Comparison of ENCODE assay signal across 13 cellular contexts in genomic region chr1:64920936-64921589, GRCh38. TPM values are rescaled to one million over a fixed set of nuclear protein-coding genes. Genes with fewer than 3 reads are reported as not detected.
DNase-seq lines count a peak whose midpoint lies in the region; ATAC-seq, FAIRE-seq and TF ChIP-seq lines count a peak whose summit lies in the region.
"Had no signal": no experiment of that assay in that cellular context is flagged by ENCODE, and none has a peak within 500 bp of the region (broad histone marks: within the 10 kb centered on the region; RNA-seq: fewer than 3 reads in every experiment).

No MANE protein-coding gene starts in this region.

- H2AFZ ChIP-seq in astrocyte (ENCODE audit: low read depth, low read length) = no peak overlapping the region

- POLR2A ChIA-PET in A549 (lab: Yijun Ruan, JAX) = interaction anchor here (1.8 kb wide), 1 partner anchor 44 kb away, joined by 5 read pairs; no protein-coding TSS in a partner anchor

- TF ChIP-seq RAD21 in A549 (conservative IDR thresholded peaks at IDR 0.05 in 1 of 2, IDR thresholded peaks at IDR 0.05 in 1 of 2) = no peak

- peak overlapping the region; percentile 51 for H3K27ac Mint-ChIP-seq in HFFc6
- H3K27ac Mint-ChIP-seq in astrocyte (ENCODE audit: unreplicated experiment) = no peak overlapping the region
- peak overlapping the region; percentile 83 to 96 (median 93) for H3K27ac Mint-ChIP-seq in immature natural killer cell
- H3K27ac Mint-ChIP-seq: activated naive CD4-positive, alpha-beta T cell treated with anti-CD3 and anti-CD28 coated beads, Interleukin-2, amount 10 ng/mL, durations not matched to agents 7 days and 5 days had no signal

- WGBS in A549 (ENCODE audit: missing lambda C conversion rate) = 30% methylated on average over 3 of the region's 3 CpGs

- no peak for ATAC-seq in A549
- ATAC-seq in HG02623 (IDR thresholded peaks at IDR 0.05; ENCODE audit: unreplicated experiment) = no peak
- no peak for ATAC-seq in HG03469 (IDR thresholded peaks at IDR 0.05; ENCODE audit: unreplicated experiment)

- no peaks in the 10 kb centered on the region for H3K27me3 ChIP-seq in astrocyte (ENCODE audit: insufficient read depth, low read length)
- H3K27me3 ChIP-seq: BLaER1 treated with 17β-estradiol and CSF1 and Interleukin-3, amounts not matched to agents 10 nM and 100 nM; upper lobe of left lung had no signal

- CTCF ChIA-PET in A549 (lab: Yijun Ruan, JAX) = interaction anchor here (2.0 kb wide), 1 partner anchor 18 kb away, joined by 4 read pairs; no protein-coding TSS in a partner anchor

- H3K9me3 ChIP-seq in A549 (no peaks in the 10 kb centered on the region), astrocyte (ENCODE audit: insufficient read depth, low read depth, low read length) (no peaks in the 10 kb centered on the region)
- H3K9me3 ChIP-seq: upper lobe of left lung had no signal

- peak overlapping the region; percentile 70 for H3K4me2 ChIP-seq in A549
- H3K4me2 ChIP-seq in astrocyte (ENCODE audit: low read length) = peak overlapping the region; percentile 56

- H3K27ac ChIP-seq in A549 (peak overlapping the region; percentile 75 to 90), astrocyte (ENCODE audit: low read depth, low read length) (peak overlapping the region; percentile 40)
- H3K27ac ChIP-seq: BLaER1 treated with 17β-estradiol and CSF1 and Interleukin-3, amounts not matched to agents 10 nM and 100 nM had no signal

- FAIRE-seq in A549 (lab: Jason Lieb, UNC) (no peak), astrocyte (lab: Jason Lieb, UNC) (no peak)

- no peaks in the 10 kb centered on the region for H3K27me3 Mint-ChIP-seq in HFFc6 (ENCODE audit: insufficient read depth)
- no peaks in the 10 kb centered on the region for H3K27me3 Mint-ChIP-seq in astrocyte (ENCODE audit: low read depth, unreplicated experiment)
- peaks cover 4 to 26% (median 10%) of the 10 kb centered on the region in 3 donors for H3K27me3 Mint-ChIP-seq in immature natural killer cell (ENCODE audit: low read depth in 3 of 3)
- H3K27me3 Mint-ChIP-seq: activated naive CD4-positive, alpha-beta T cell treated with anti-CD3 and anti-CD28 coated beads, Interleukin-2, amount 10 ng/mL, durations not matched to agents 7 days and 5 days had no signal

- TF ChIP-seq CTCF in A549 (IDR thresholded peaks at IDR 0.05) (no peak), HFFc6 (IDR thresholded peaks at IDR 0.05) (no peak), astrocyte (IDR thresholded peaks at IDR 0.05; ENCODE audit: insufficient read depth, low read depth, low read length) (no peak)

- H3K4me1 ChIP-seq in A549 (peaks cover 89% of the 10 kb centered on the region), astrocyte (ENCODE audit: insufficient read depth, low read length) (peaks cover 40% of the 10 kb centered on the region)

- H3K79me2 ChIP-seq in astrocyte (ENCODE audit: insufficient read depth, low read length) = peaks cover 88% of the 10 kb centered on the region

- no peaks in the 10 kb centered on the region for H3K36me3 ChIP-seq in astrocyte (ENCODE audit: insufficient read depth, low read length)
- H3K36me3 ChIP-seq: upper lobe of left lung had no signal

- no peak for TF ChIP-seq POLR2A in A549 (IDR thresholded peaks at IDR 0.05; ENCODE audit: low read length)

- TF ChIP-seq EP300 in A549 (IDR thresholded peaks at IDR 0.05) = no peak

- H3K4me3 Mint-ChIP-seq in HFFc6 (peak overlapping the region; percentile 16; the same call in 1 of the 2 replicates), astrocyte (ENCODE audit: unreplicated experiment) (no peak overlapping the region), immature natural killer cell (peak overlapping the region; percentile 74 to 87 (median 78))
- H3K4me3 Mint-ChIP-seq: activated naive CD4-positive, alpha-beta T cell treated with anti-CD3 and anti-CD28 coated beads, Interleukin-2, amount 10 ng/mL, durations not matched to agents 7 days and 5 days had no signal

- no peaks in the 10 kb centered on the region for H3K9me3 Mint-ChIP-seq in HFFc6
- H3K9me3 Mint-ChIP-seq in astrocyte (ENCODE audit: unreplicated experiment) = no peaks in the 10 kb centered on the region
- H3K9me3 Mint-ChIP-seq in immature natural killer cell = no peaks in the 10 kb centered on the region
- H3K9me3 Mint-ChIP-seq: activated naive CD4-positive, alpha-beta T cell treated with anti-CD3 and anti-CD28 coated beads, Interleukin-2, amount 10 ng/mL, durations not matched to agents 7 days and 5 days had no signal

- H4K20me1 ChIP-seq in astrocyte (ENCODE audit: insufficient read depth, low read length) = peaks cover 31% of the 10 kb centered on the region

- H3K4me3 ChIP-seq in A549 (no peak overlapping the region; the same call in 2 of the 3 replicates), astrocyte (ENCODE audit: insufficient read depth, low read depth, low read length) (no peak overlapping the region)
- H3K4me3 ChIP-seq: BLaER1 treated with 17β-estradiol and CSF1 and Interleukin-3, amounts not matched to agents 10 nM and 100 nM; upper lobe of left lung had no signal

- H3K9ac ChIP-seq in astrocyte (ENCODE audit: low read length) = peak overlapping the region; percentile 41
- H3K9ac ChIP-seq: BLaER1 treated with 17β-estradiol and CSF1 and Interleukin-3, amounts not matched to agents 10 nM and 100 nM had no signal

- H3K36me3 Mint-ChIP-seq in HFFc6 (ENCODE audit: low read depth) (no peaks in the 10 kb centered on the region), astrocyte (ENCODE audit: low read depth, unreplicated experiment) (no peaks in the 10 kb centered on the region), immature natural killer cell (peaks cover 0 to 3% (median 0%) of the 10 kb centered on the region in 3 donors)

- DNase-seq in A549 (ENCODE audit: low read depth in 1 of 2, low spot score in 1 of 2) (no peak), HFFc6 (no peak), astrocyte (ENCODE audit: low read depth) (peak; percentile 67), immature natural killer cell (no peak), 8988T (no peak), activated gamma-delta T cell treated with Interleukin-2 at 50 U/mL for 16 hours (no peak)
- DNase-seq: activated naive CD4-positive, alpha-beta T cell treated with anti-CD3 and anti-CD28 coated beads, Interleukin-2, amount 10 ng/mL, durations not matched to agents 7 days and 5 days; NCI-H1105 treated with DMSO at 0.1 percent for 48 hours; posterior cingulate gyrus; upper lobe of left lung had no signal

- peaks cover 74% of the 10 kb centered on the region for H3K4me1 Mint-ChIP-seq in HFFc6 (ENCODE audit: low read depth)
- H3K4me1 Mint-ChIP-seq in astrocyte (ENCODE audit: low read depth, unreplicated experiment) = peaks cover 34% of the 10 kb centered on the region
- peaks cover 97 to 100% of the 10 kb centered on the region in 2 donors for H3K4me1 Mint-ChIP-seq in immature natural killer cell

TF ChIP-seq in A549, 52 proteins besides CTCF, POLR2A, EP300 and RAD21:
- TF ChIP-seq HOXB5 (CRISPR knock-in tag; IDR thresholded peaks at IDR 0.05) = no peak
- TF ChIP-seq CHD4 (IDR thresholded peaks at IDR 0.05; ENCODE audit: borderline replicate concordance) = no peak
- no peak for TF ChIP-seq BCL3 (IDR thresholded peaks at IDR 0.05)
- no peak for TF ChIP-seq ZC3H11A (IDR thresholded peaks at IDR 0.05)
- TF ChIP-seq RCOR1 (IDR thresholded peaks at IDR 0.05; ENCODE audit: low read depth, low read length) = no peak
- no peak for TF ChIP-seq ZSCAN20 (CRISPR knock-in tag; IDR thresholded peaks at IDR 0.05)
- no peak for TF ChIP-seq ESRRA (IDR thresholded peaks at IDR 0.05; ENCODE audit: borderline replicate concordance, low read length)
- TF ChIP-seq ZFP36 (IDR thresholded peaks at IDR 0.05; ENCODE audit: borderline replicate concordance, partially characterized antibody) = no peak
- no peak for TF ChIP-seq CEBPB (IDR thresholded peaks at IDR 0.05)
- TF ChIP-seq SMC3 (IDR thresholded peaks at IDR 0.05) = no peak
- TF ChIP-seq FOSL2 (IDR thresholded peaks at IDR 0.05) = no peak
- peak; percentile 73 for TF ChIP-seq FOSL2 (CRISPR knock-in tag; IDR thresholded peaks at IDR 0.05)
- no peak for TF ChIP-seq RARB (CRISPR knock-in tag; IDR thresholded peaks at IDR 0.05)
- TF ChIP-seq GATA3 (IDR thresholded peaks at IDR 0.05; ENCODE audit: borderline replicate concordance) = peak; percentile 70; the same call in 1 of the 2 replicates

RNA-seq across cellular contexts. Expression of gene JAK1, which starts 45.3 kb away (rescaled TPM):
- polyA plus RNA-seq in A549 (2011; rRNA removed) (156 and 159 TPM in 2 replicates), A549 (2017; fragmentation: RNase III; extraction: RNeasy Plus Mini Kit Qiagen cat#74134 plus additional on column Dnase treatment) (110 to 123 TPM (median 114 TPM) in 3 replicates), immature natural killer cell (100 to 1,000 TPM; 265 to 734 (median 416) TPM)
- 70.5 and 85.3 TPM in 2 replicates for polyA plus RNA-seq in A549 (2012; cell fraction: cytosol; rRNA removed)
- polyA plus RNA-seq in A549 (2012; cell fraction: nucleus; rRNA removed) = 54.7 and 109 TPM in 2 replicates
- 197 and 200 TPM in 2 replicates for polyA minus RNA-seq in A549 (2011; rRNA and poly(A)+ RNA removed)
- 100 to 1,000 TPM in 2 of 6 experiments, 10 to 100 TPM in 4; 90.0 to 104 (median 98.3) TPM for total RNA-seq in HFFc6 (2021; fragmentation: NEBNext Ultra II Directional; extraction: Animal tissue kit (Norgen Biotek cat#: 25700))
- 80.7 and 87.0 TPM in 2 replicates for total RNA-seq in astrocyte
